Comparison of ENCODE assay signal across 15 cellular contexts in genomic region chr6:114344971-114345274, GRCh38. TPM values are rescaled to one million over a fixed set of nuclear protein-coding genes. Genes with fewer than 3 reads are reported as not detected.
DNase-seq lines count a peak whose midpoint lies in the region; ATAC-seq and TF ChIP-seq lines count a peak whose summit lies in the region.
"Had no signal": no experiment of that assay in that cellular context is flagged by ENCODE, and none has a peak within 500 bp of the region (broad histone marks: within the 10 kb centered on the region; RNA-seq: fewer than 3 reads in every experiment).

No MANE protein-coding gene starts in this region.

- H3K79me2 ChIP-seq in H9 (ENCODE audit: insufficient read depth, low read length) (peaks cover 2% of the 10 kb centered on the region; the same call in 1 of the 2 replicates), PC-3 (ENCODE audit: low read length) (peaks cover 7% of the 10 kb centered on the region; the same call in 1 of the 2 replicates), Karpas-422 (ENCODE audit: low read length) (no peaks in the 10 kb centered on the region)

- no peak for DNase-seq in H9
- DNase-seq in PC-3 = no peak
- no peak for DNase-seq in RKO (ENCODE audit: low spot score)
- DNase-seq in Karpas-422 = no peak
- no peak for DNase-seq in iPS-NIHi7 (ENCODE audit: extremely low spot score)
- DNase-seq: ACHN; BE2C; C1 segment of cervical spinal cord; Caco-2; CD4-positive, alpha-beta T cell; KG1 had no signal

- no peaks in the 10 kb centered on the region; the same call in 1 of the 2 replicates for H3K27me3 Mint-ChIP-seq in H9 (ENCODE audit: low read depth)

- H3K4me2 ChIP-seq in H9 (ENCODE audit: insufficient read depth, insufficient read length, low read length) (no peak overlapping the region), PC-3 (ENCODE audit: low read length) (peak overlapping the region; percentile 99), Karpas-422 (ENCODE audit: low read depth, low read length, poor library complexity, severe bottlenecking) (no peak overlapping the region)

- ATAC-seq in PC-3 = no peak

- no peak overlapping the region for H3K14ac ChIP-seq in H9 (ENCODE audit: insufficient read depth, low read length)

- no TSS peak for BruUV-seq in PC-3 (replicated peaks; lab: Mats Ljungman, UMichigan)

- H3K4me1 ChIP-seq in H9 (ENCODE audit: insufficient read depth, low read length) = peaks cover 6% of the 10 kb centered on the region
- peaks cover 20% of the 10 kb centered on the region for H3K4me1 ChIP-seq in HUES6 (ENCODE audit: control insufficient read depth, insufficient read depth, low read length)
- H3K4me1 ChIP-seq in PC-3 (ENCODE audit: insufficient read depth, low read length) = peaks cover 30% of the 10 kb centered on the region
- H3K4me1 ChIP-seq in iPS-18a (ENCODE audit: control insufficient read depth, low read depth, low read length) = peaks cover 27% of the 10 kb centered on the region
- no peaks in the 10 kb centered on the region for H3K4me1 ChIP-seq in Karpas-422 (ENCODE audit: low read length)

- peak overlapping the region; percentile 61 to 96 (median 89); a peak in 6 of 7 replicates for H3K27ac Mint-ChIP-seq in H9
- H3K27ac Mint-ChIP-seq: CD4-positive, alpha-beta T cell had no signal

- H2BK120ac ChIP-seq in H9 (ENCODE audit: low read depth, low read length, poor library complexity, severe bottlenecking) = no peak overlapping the region

- H3K4me3 Mint-ChIP-seq in H9 = peak overlapping the region; percentile 40 to 45; a peak in 3 of 5 replicates
- H3K4me3 Mint-ChIP-seq: CD4-positive, alpha-beta T cell had no signal

- peaks cover 32 to 33% of the 10 kb centered on the region in 2 experiments for H3K4me1 Mint-ChIP-seq in H9

- H2AFZ ChIP-seq in H9 (ENCODE audit: low read length) = no peak overlapping the region
- no peak overlapping the region for H2AFZ ChIP-seq in PC-3 (ENCODE audit: low read length)
- H2AFZ ChIP-seq in Karpas-422 (ENCODE audit: low read length) = no peak overlapping the region

- H3K56ac ChIP-seq in H9 (ENCODE audit: insufficient read length, low read depth, low read length) = no peak overlapping the region

- CTCF ChIA-PET in PC-3 (lab: Charles Lee) = interaction anchor here (0.6 kb wide), 1 partner anchor 19 kb away, joined by 3 read pairs; no protein-coding TSS in a partner anchor

- intact Hi-C loops in PC-3 (cut with micrococcal nuclease) = loop anchor here (2.0 to 10.0 kb wide), 6 partner anchors 20 to 1550 kb away; no protein-coding TSS in a partner anchor

- H2BK15ac ChIP-seq in H9 (ENCODE audit: low read depth, low read length) = no peak overlapping the region

- no peak overlapping the region for H4K91ac ChIP-seq in H9 (ENCODE audit: insufficient read length, low read depth, low read length)

- no CpG with 5 or more reads among the region's 1 CpG for WGBS in H9 (ENCODE audit: extremely low coverage, insufficient read length, low lambda C conversion rate)

- POLR2A ChIA-PET in PC-3 (lab: Charles Lee; ENCODE audit: unreplicated experiment) = no interaction called here

- H3K36me3 ChIP-seq in HUES6 (ENCODE audit: control insufficient read depth, insufficient read depth, low read length) = no peaks in the 10 kb centered on the region
- no peaks in the 10 kb centered on the region for H3K36me3 ChIP-seq in PC-3 (ENCODE audit: low read depth, low read length)
- H3K36me3 ChIP-seq in iPS-18a (ENCODE audit: control insufficient read depth, low read depth, low read length) = no peaks in the 10 kb centered on the region
- no peaks in the 10 kb centered on the region for H3K36me3 ChIP-seq in Karpas-422 (ENCODE audit: insufficient read depth, low read length)
- H3K36me3 ChIP-seq: HAP-1 had no signal

- H2BK5ac ChIP-seq in H9 (ENCODE audit: insufficient read length, low read length) = no peak overlapping the region

- no peaks in the 10 kb centered on the region for H3K79me1 ChIP-seq in H9 (ENCODE audit: insufficient read depth, low read depth, low read length, poor library complexity, severe bottlenecking)

- no peaks in the 10 kb centered on the region for H3K9me2 ChIP-seq in PC-3 (replicated peaks; ENCODE audit: low read length)
- H3K9me2 ChIP-seq in Karpas-422 (replicated peaks; ENCODE audit: insufficient read depth, low read length) = no peaks in the 10 kb centered on the region

- H3F3A ChIP-seq in PC-3 (ENCODE audit: low read length, unreplicated experiment) = no peaks in the 10 kb centered on the region

- H3K9me3 ChIP-seq in H9 (ENCODE audit: control insufficient read depth, low read depth, low read length) (no peaks in the 10 kb centered on the region), HUES6 (ENCODE audit: control insufficient read depth, insufficient read depth, low read depth, low read length) (no peaks in the 10 kb centered on the region), PC-3 (ENCODE audit: low read length) (no peaks in the 10 kb centered on the region), iPS-18a (ENCODE audit: control insufficient read depth, low read depth, low read length) (no peaks in the 10 kb centered on the region), Karpas-422 (ENCODE audit: low read length) (no peaks in the 10 kb centered on the region)
- H3K9me3 ChIP-seq: BE2C, Caco-2, HAP-1 had no signal

- no peak overlapping the region for H2BK12ac ChIP-seq in H9 (ENCODE audit: insufficient read length, low read depth, low read length)

- no peak overlapping the region for H4K5ac ChIP-seq in H9 (ENCODE audit: insufficient read length, low read depth, low read length)

- no peak overlapping the region for H3K18ac ChIP-seq in H9 (ENCODE audit: insufficient read length, low read depth, low read length)

- TF ChIP-seq CTCF in H9 (conservative IDR thresholded peaks at IDR 0.05) (no peak), PC-3 (conservative IDR thresholded peaks at IDR 0.05; ENCODE audit: low read depth, low read length) (no peak)

- H4K20me1 ChIP-seq in H9 (ENCODE audit: control insufficient read depth, insufficient read depth, insufficient read length) (no peaks in the 10 kb centered on the region), PC-3 (ENCODE audit: low read length) (no peaks in the 10 kb centered on the region), Karpas-422 (ENCODE audit: insufficient read depth, low read depth, low read length) (no peaks in the 10 kb centered on the region)

- H2AK5ac ChIP-seq in H9 (ENCODE audit: insufficient read length, low read length) = no peak overlapping the region

- H3K9ac ChIP-seq in H9 (ENCODE audit: extremely low read depth, insufficient read length, low read length) = no peak overlapping the region
- no peak overlapping the region for H3K9ac ChIP-seq in HUES6 (ENCODE audit: low read length)
- H3K9ac ChIP-seq in PC-3 (ENCODE audit: low read length) = no peak overlapping the region
- H3K9ac ChIP-seq in iPS-18a (ENCODE audit: low read length) = no peak overlapping the region
- no peak overlapping the region for H3K9ac ChIP-seq in Karpas-422 (ENCODE audit: low read length)

- H3K23ac ChIP-seq in H9 (ENCODE audit: insufficient read length, low read depth, low read length) = no peak overlapping the region

- H3T11ph ChIP-seq in H9 (ENCODE audit: low read length) = no peak overlapping the region

- H3K4me3 ChIP-seq in HUES6 (ENCODE audit: low read depth, low read length) = peak overlapping the region; percentile 88; the same call in 1 of the 2 replicates
- peak overlapping the region; percentile 21; the same call in 1 of the 2 replicates for H3K4me3 ChIP-seq in PC-3 (ENCODE audit: low read length)
- peak overlapping the region; percentile 21 for H3K4me3 ChIP-seq in iPS-18a (ENCODE audit: low read length)
- no peak overlapping the region for H3K4me3 ChIP-seq in Karpas-422 (ENCODE audit: low read length)
- H3K4me3 ChIP-seq: HAP-1 had no signal

- no peak overlapping the region for H3K27ac ChIP-seq in H9 (ENCODE audit: insufficient read length, low read depth, low read length)
- H3K27ac ChIP-seq in HUES6 (ENCODE audit: low read depth, low read length) = no peak overlapping the region
- peak overlapping the region; percentile 53 for H3K27ac ChIP-seq in PC-3 (ENCODE audit: low read length)
- H3K27ac ChIP-seq in iPS-18a (ENCODE audit: low read length) = no peak overlapping the region
- H3K27ac ChIP-seq in Karpas-422 (ENCODE audit: low read length) = no peak overlapping the region
- H3K27ac ChIP-seq: HL-60 had no signal

- peaks cover 12% of the 10 kb centered on the region for H3K23me2 ChIP-seq in H9 (ENCODE audit: insufficient read length, low read depth, low read length, poor library complexity, severe bottlenecking)

- H3K9me3 Mint-ChIP-seq in H9 = peaks cover 4 to 5% of the 10 kb centered on the region in 2 experiments; a peak in 2 of 5 replicates
- H3K9me3 Mint-ChIP-seq: CD4-positive, alpha-beta T cell had no signal

- H3K27me3 ChIP-seq in H9 (ENCODE audit: insufficient read depth, low read length) (no peaks in the 10 kb centered on the region), HUES6 (ENCODE audit: control insufficient read depth, insufficient read depth, low read length) (peaks cover 10% of the 10 kb centered on the region; the same call in 1 of the 2 replicates), PC-3 (ENCODE audit: low read length) (no peaks in the 10 kb centered on the region), iPS-18a (ENCODE audit: control insufficient read depth, insufficient read depth, low read length) (peaks cover 3% of the 10 kb centered on the region), Karpas-422 (ENCODE audit: low read length) (no peaks in the 10 kb centered on the region)
- H3K27me3 ChIP-seq: BE2C had no signal

- H4K8ac ChIP-seq in H9 (replicated peaks; ENCODE audit: insufficient read length, low read depth, low read length) = no peak overlapping the region

- no peak overlapping the region for H2BK20ac ChIP-seq in H9 (ENCODE audit: low read depth, low read length, poor library complexity, severe bottlenecking)

- H3K4ac ChIP-seq in H9 (ENCODE audit: low read depth, low read length) = no peak overlapping the region

- peaks cover 7 to 20% (median 8%) of the 10 kb centered on the region in 3 experiments for H3K36me3 Mint-ChIP-seq in H9 (ENCODE audit: insufficient read depth in 1 of 3, low read depth in 3 of 3)

RNA-seq across cellular contexts. Expression of gene HS3ST5, which starts 2.1 kb away (rescaled TPM):
- total RNA-seq in H9 (2021) (11.6 and 14.4 TPM in 2 replicates), PC-3 (2014; rRNA removed) (0.86 and 1.2 TPM in 2 replicates)
- total RNA-seq in Karpas-422 (2014; rRNA removed; shearing (Covaris generic); ENCODE audit: low replicate concordance) = not detected in 2 replicates
- total RNA-seq: CD4-positive, alpha-beta T cell had no signal
